9 cellular contexts compared by ENCODE assay signal in genomic region chr22:20438066-20438677, GRCh38. TPM values are rescaled to one million over a fixed set of nuclear protein-coding genes. Genes with fewer than 3 reads are reported as not detected.
A peak's percentile ranks its signal among the peaks of the same experiment; 100 is the strongest.
DNase-seq lines count a peak whose midpoint lies in the region; ATAC-seq and TF ChIP-seq lines count a peak whose summit lies in the region.
"Had no signal": no experiment of that assay in that cellular context is flagged by ENCODE, and none has a peak within 500 bp of the region (broad histone marks: within the 10 kb centered on the region; RNA-seq: fewer than 3 reads in every experiment).

No MANE protein-coding gene starts in this region.

- no peak for TF ChIP-seq POLR2A in esophagus squamous epithelium (IDR thresholded peaks at IDR 0.05)
- TF ChIP-seq POLR2A in upper lobe of left lung (IDR thresholded peaks at IDR 0.05): peak in 1 of 4 donors; percentile 28
- TF ChIP-seq POLR2A in erythroblast (IDR thresholded peaks at IDR 0.05; ENCODE audit: low read length): no peak

- peak overlapping the region; percentile 38 for H3K9ac ChIP-seq in mucosa of stomach (ENCODE audit: low read length)

- H3K9me3 ChIP-seq in esophagus squamous epithelium: no peaks in the 10 kb centered on the region
- no peaks in the 10 kb centered on the region for H3K9me3 ChIP-seq in mucosa of stomach (ENCODE audit: control insufficient read depth, low read length)
- no peaks in the 10 kb centered on the region for H3K9me3 ChIP-seq in upper lobe of left lung

- intact Hi-C loops in esophagus squamous epithelium (cut with DNase I): no loop called here

- H3K4me1 ChIP-seq in esophagus squamous epithelium (peaks cover 13 to 58% (median 23%) of the 10 kb centered on the region in 3 donors), mucosa of stomach (ENCODE audit: control insufficient read depth, insufficient read depth, low read length) (peaks cover 16% of the 10 kb centered on the region), upper lobe of left lung (peaks cover 30 to 47% (median 34%) of the 10 kb centered on the region in 4 donors)

- H3K4me3 ChIP-seq in esophagus squamous epithelium: peak overlapping the region; percentile 36 to 70 (median 59)
- no peak overlapping the region for H3K4me3 ChIP-seq in mucosa of stomach (ENCODE audit: low read length)
- H3K4me3 ChIP-seq in upper lobe of left lung: peak overlapping the region; percentile 44 to 68 (median 58)

- TF ChIP-seq EP300 in upper lobe of left lung (IDR thresholded peaks at IDR 0.05): no peak

- peak; percentile 63 for DNase-seq in activated CD8-positive, alpha-beta memory T cell treated with anti-CD3 and anti-CD28 coated beads for 24 hours
- DNase-seq in activated CD8-positive, alpha-beta memory T cell treated with anti-CD3 and anti-CD28 coated beads, Interleukin-2, amount 50 U/mL, for 48 hours: no peak
- DNase-seq in esophagus squamous epithelium (lab: John Stamatoyannopoulos, UW) (no peak), upper lobe of left lung (no peak), activated gamma-delta T cell (lab: John Stamatoyannopoulos, UW) (no peak), erythroblast (lab: John Stamatoyannopoulos, UW) (no peak)
- DNase-seq: NCI-H187 treated with DMSO at 0.1 percent for 48 hours had no signal

- peak overlapping the region; percentile 76 to 93 (median 83) for H3K27ac ChIP-seq in esophagus squamous epithelium
- peak overlapping the region; percentile 58 to 92 (median 87) for H3K27ac ChIP-seq in upper lobe of left lung

- peaks cover 0 to 15% (median 0%) of the 10 kb centered on the region in 3 donors for H3K36me3 ChIP-seq in esophagus squamous epithelium
- H3K36me3 ChIP-seq in mucosa of stomach (ENCODE audit: control insufficient read depth, insufficient read depth, low read length): no peaks in the 10 kb centered on the region
- H3K36me3 ChIP-seq in upper lobe of left lung: peaks cover 0 to 11% (median 4%) of the 10 kb centered on the region in 4 donors

- ATAC-seq in upper lobe of left lung (ENCODE audit: low FRiP score in 2 of 2) (peak in 1 of 2 donors; percentile 51), GM19455 (IDR thresholded peaks at IDR 0.05; ENCODE audit: unreplicated experiment) (no peak)

- H3K27me3 ChIP-seq in esophagus squamous epithelium: peaks cover 0 to 63% (median 5%) of the 10 kb centered on the region in 4 donors
- peaks cover 55% of the 10 kb centered on the region for H3K27me3 ChIP-seq in mucosa of stomach (ENCODE audit: control insufficient read depth, insufficient read depth, low read length)
- peaks cover 0 to 22% (median 12%) of the 10 kb centered on the region in 4 donors for H3K27me3 ChIP-seq in upper lobe of left lung

- 36 to 63% methylated on average over 4 to 14 of the region's 41 CpGs for whole genome bisulfite sequencing in esophagus squamous epithelium, 2 donors
- 12 to 18% methylated on average over 17 to 22 of the region's 41 CpGs for WGBS in upper lobe of left lung, 2 donors

- TF ChIP-seq CTCF in esophagus squamous epithelium (IDR thresholded peaks at IDR 0.05) (no peak), upper lobe of left lung (IDR thresholded peaks at IDR 0.05) (no peak)

RNA-seq across cellular contexts. Expression of gene SCARF2, which starts 0.5 kb away (rescaled TPM):
- total RNA-seq in esophagus squamous epithelium (1 to 10 TPM; 1.1 to 6.9 (median 2.4) TPM), upper lobe of left lung (10 to 100 TPM; 10.1 to 36.7 (median 16.1) TPM)

RNA-seq across cellular contexts. Expression of gene ZNF74, which starts 44.2 kb away (rescaled TPM):
- total RNA-seq in esophagus squamous epithelium (10 to 100 TPM in 1 of 4 donors, 1 to 10 TPM in 3; 7.9 to 10.7 (median 9.2) TPM), upper lobe of left lung (10 to 100 TPM in 5 of 6 donors, 1 to 10 TPM in 1; 8.9 to 26.2 (median 12.7) TPM)

RNA-seq across cellular contexts. Expression of gene KLHL22, which starts 57.4 kb away (rescaled TPM):
- 10 to 100 TPM in 1 of 4 donors, 1 to 10 TPM in 3; 7.7 to 13.0 (median 8.3) TPM for total RNA-seq in esophagus squamous epithelium
- total RNA-seq in upper lobe of left lung: 10 to 100 TPM; 17.5 to 48.2 (median 22.7) TPM
